Comparison of ENCODE assay signal across 6 cellular contexts in the genomic region with DNA sequence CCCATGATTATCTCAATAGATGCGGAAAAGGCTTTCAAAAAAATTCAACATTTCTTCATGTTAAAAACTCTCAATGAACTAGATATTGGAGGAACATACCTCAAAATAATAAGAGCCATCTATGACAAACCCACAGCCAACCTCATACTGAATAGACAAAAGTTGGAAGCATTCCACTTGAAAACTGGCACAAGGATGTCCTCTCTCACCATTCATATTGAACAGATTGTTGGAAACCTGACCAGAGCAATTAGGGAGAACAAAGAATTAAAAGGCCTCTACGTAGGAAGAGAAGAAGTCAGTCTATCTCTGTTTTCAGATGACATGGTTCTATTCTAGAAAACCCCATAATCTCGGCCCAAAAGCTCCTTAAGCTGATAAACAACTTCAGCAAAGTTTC.
"Had no signal": no experiment of that assay in that cellular context is flagged by ENCODE, and none has a peak within 500 bp of the region (broad histone marks: within the 10 kb centered on the region; RNA-seq: fewer than 3 reads in every experiment).

No MANE protein-coding gene starts in this region.

- DNase-seq: H9, HCEC 1CT, KBM-7 had no signal

- H3K4me3 ChIP-seq: GM23338 had no signal

- H3K27ac ChIP-seq: HL-60, KMS-11 had no signal
